ENCODE assay signal across 15 cellular contexts in the genomic region with DNA sequence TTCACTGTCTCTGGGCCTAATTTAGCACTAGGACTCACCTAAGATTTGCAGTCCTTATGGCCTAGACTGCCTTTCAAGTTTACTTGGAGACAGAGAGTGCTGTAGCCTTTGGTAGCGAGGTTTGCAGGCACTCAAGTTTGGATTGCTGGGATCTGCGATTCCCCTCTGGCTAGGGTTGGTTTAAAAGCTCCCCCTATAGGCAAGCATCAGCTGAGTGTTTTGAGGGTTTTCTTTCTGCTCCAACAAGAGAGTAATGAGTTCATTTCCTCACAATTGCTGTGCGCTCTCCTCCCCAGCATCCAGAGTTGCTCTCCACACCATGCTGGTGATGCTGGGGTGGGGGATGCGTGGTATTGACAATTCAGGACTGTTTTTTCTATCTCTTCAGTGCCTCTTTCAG.
DNase-seq lines count a peak whose midpoint lies in the region; ATAC-seq and TF ChIP-seq lines count a peak whose summit lies in the region.
"Had no signal": no experiment of that assay in that cellular context is flagged by ENCODE, and none has a peak within 500 bp of the region (broad histone marks: within the 10 kb centered on the region; RNA-seq: fewer than 3 reads in every experiment).

No MANE protein-coding gene starts in this region.

- TF ChIP-seq CTCF in GM23338 (conservative IDR thresholded peaks at IDR 0.05; ENCODE audit: low read depth in 2 of 2): peak; percentile 35 to 54; a peak in 3 of 4 replicates

- no peak overlapping the region for H2AFZ ChIP-seq in GM23338

- no peak overlapping the region for H3K27ac ChIP-seq in GM23338 (ENCODE audit: low read depth)

- ATAC-seq in GM23338 (peak; percentile 75), GM19023 (IDR thresholded peaks at IDR 0.05; ENCODE audit: unreplicated experiment) (no peak), GM21717 (IDR thresholded peaks at IDR 0.05; ENCODE audit: unreplicated experiment) (no peak)
- ATAC-seq: esophagus mucosa had no signal

- H3F3A ChIP-seq in GM23338 (replicated peaks; ENCODE audit: low read depth): no peaks in the 10 kb centered on the region

- H3K27me3 Mint-ChIP-seq in GM23338 (ENCODE audit: insufficient read depth, low read depth, poor library complexity): no peaks in the 10 kb centered on the region
- no peaks in the 10 kb centered on the region for H3K27me3 Mint-ChIP-seq in activated CD4-positive, alpha-beta T cell treated with anti-CD3 and anti-CD28 coated beads, Interleukin-2, amount 10 ng/mL, durations not matched to agents 7 days and 5 days
- H3K27me3 Mint-ChIP-seq: activated naive CD8-positive, alpha-beta T cell; stimulated activated naive CD8-positive, alpha-beta T cell treated with anti-CD3 and anti-CD28 coated beads, Interleukin-15, Interleukin-2, amounts not matched to agents 100 ng/mL and 50 ng/mL, for 24 hours had no signal

- POLR2A ChIA-PET in activated CD4-positive, alpha-beta T cell treated with anti-CD3 and anti-CD28 coated beads, Interleukin-2, amount 10 ng/mL, durations not matched to agents 7 days and 5 days (lab: Charles Lee): no interaction called here

- no peaks in the 10 kb centered on the region for H3K27me3 ChIP-seq in GM23338 (ENCODE audit: insufficient read depth)

- no peaks in the 10 kb centered on the region for H3K4me1 Mint-ChIP-seq in GM23338
- H3K4me1 Mint-ChIP-seq in activated CD4-positive, alpha-beta T cell treated with anti-CD3 and anti-CD28 coated beads, Interleukin-2, amount 10 ng/mL, durations not matched to agents 7 days and 5 days: no peaks in the 10 kb centered on the region

- peak; percentile 21 for DNase-seq in D341Med (ENCODE audit: low spot score)
- peak; percentile 47 for DNase-seq in GM23338 (ENCODE audit: low spot score)
- peak; percentile 59 for DNase-seq in SK-MEL-5 (ENCODE audit: low read depth, low spot score)
- DNase-seq in iPS-NIHi11 (ENCODE audit: low spot score): peak; percentile 5
- DNase-seq in mesenteric fat pad (ENCODE audit: low spot score): no peak
- DNase-seq in activated CD4-positive, alpha-beta T cell treated with anti-CD3 and anti-CD28 coated beads, Interleukin-2, amount 10 ng/mL, durations not matched to agents 7 days and 5 days: no peak
- DNase-seq: AML-193, cerebellar nuclear complex, NCI-H1048, NCI-H345 had no signal

- H3K4me1 ChIP-seq in GM23338 (ENCODE audit: insufficient read depth): no peaks in the 10 kb centered on the region

- in situ Hi-C loops in SK-MEL-5 (cut with HindIII; ENCODE audit: low pct_unique_long_range_greater_than_20kb, low sequenced_read_pairs): no loop called here

- no peaks in the 10 kb centered on the region for H4K20me1 ChIP-seq in GM23338 (replicated peaks; ENCODE audit: insufficient read depth)

- no peak overlapping the region for H3K4me2 ChIP-seq in GM23338

- H3K36me3 Mint-ChIP-seq in GM23338 (ENCODE audit: low read depth): no peaks in the 10 kb centered on the region
- no peaks in the 10 kb centered on the region for H3K36me3 Mint-ChIP-seq in activated CD4-positive, alpha-beta T cell treated with anti-CD3 and anti-CD28 coated beads, Interleukin-2, amount 10 ng/mL, durations not matched to agents 7 days and 5 days (ENCODE audit: low read depth)
- H3K36me3 Mint-ChIP-seq: activated naive CD8-positive, alpha-beta T cell had no signal

- CTCF ChIA-PET in activated CD4-positive, alpha-beta T cell treated with anti-CD3 and anti-CD28 coated beads, Interleukin-2, amount 10 ng/mL, durations not matched to agents 7 days and 5 days (lab: Charles Lee): no interaction called here

- peaks cover 2% of the 10 kb centered on the region; the same call in 1 of the 3 replicates for H3K9me3 Mint-ChIP-seq in GM23338
- no peaks in the 10 kb centered on the region for H3K9me3 Mint-ChIP-seq in activated CD4-positive, alpha-beta T cell treated with anti-CD3 and anti-CD28 coated beads, Interleukin-2, amount 10 ng/mL, durations not matched to agents 7 days and 5 days
- H3K9me3 Mint-ChIP-seq: stimulated activated naive CD8-positive, alpha-beta T cell treated with anti-CD3 and anti-CD28 coated beads, Interleukin-15, Interleukin-2, amounts not matched to agents 100 ng/mL and 50 ng/mL, for 24 hours had no signal

- no peak overlapping the region for H3K4me3 ChIP-seq in GM23338

- no peak overlapping the region for H3K27ac Mint-ChIP-seq in GM23338
- no peak overlapping the region for H3K27ac Mint-ChIP-seq in activated CD4-positive, alpha-beta T cell treated with anti-CD3 and anti-CD28 coated beads, Interleukin-2, amount 10 ng/mL, durations not matched to agents 7 days and 5 days
- H3K27ac Mint-ChIP-seq: activated naive CD8-positive, alpha-beta T cell; stimulated activated naive CD8-positive, alpha-beta T cell treated with anti-CD3 and anti-CD28 coated beads, Interleukin-15, Interleukin-2, amounts not matched to agents 100 ng/mL and 50 ng/mL, for 24 hours had no signal

- no peaks in the 10 kb centered on the region for H3K36me3 ChIP-seq in GM23338 (ENCODE audit: insufficient read depth)

- no peaks in the 10 kb centered on the region for H3K79me2 ChIP-seq in GM23338 (replicated peaks; ENCODE audit: insufficient read depth)

- no peak overlapping the region for H3K4me3 Mint-ChIP-seq in GM23338
- H3K4me3 Mint-ChIP-seq in activated CD4-positive, alpha-beta T cell treated with anti-CD3 and anti-CD28 coated beads, Interleukin-2, amount 10 ng/mL, durations not matched to agents 7 days and 5 days: no peak overlapping the region
- H3K4me3 Mint-ChIP-seq: activated naive CD8-positive, alpha-beta T cell; stimulated activated naive CD8-positive, alpha-beta T cell treated with anti-CD3 and anti-CD28 coated beads, Interleukin-15, Interleukin-2, amounts not matched to agents 100 ng/mL and 50 ng/mL, for 24 hours had no signal

- H3K9me2 ChIP-seq in GM23338 (ENCODE audit: insufficient read depth): no peaks in the 10 kb centered on the region

TF ChIP-seq in GM23338, 12 proteins besides CTCF, POLR2A, EP300 and RAD21:
- TF ChIP-seq ZNF331 (CRISPR knock-in tag; IDR thresholded peaks at IDR 0.05; ENCODE audit: low read depth) (no peak), CREB1 (CRISPR knock-in tag; IDR thresholded peaks at IDR 0.05; ENCODE audit: low read depth) (no peak), STAT1 (IDR thresholded peaks at IDR 0.05; ENCODE audit: unreplicated experiment) (no peak), POLR2AphosphoS5 (IDR thresholded peaks at IDR 0.05; ENCODE audit: low read depth) (no peak)
- TF ChIP-seq, protein P1, sequence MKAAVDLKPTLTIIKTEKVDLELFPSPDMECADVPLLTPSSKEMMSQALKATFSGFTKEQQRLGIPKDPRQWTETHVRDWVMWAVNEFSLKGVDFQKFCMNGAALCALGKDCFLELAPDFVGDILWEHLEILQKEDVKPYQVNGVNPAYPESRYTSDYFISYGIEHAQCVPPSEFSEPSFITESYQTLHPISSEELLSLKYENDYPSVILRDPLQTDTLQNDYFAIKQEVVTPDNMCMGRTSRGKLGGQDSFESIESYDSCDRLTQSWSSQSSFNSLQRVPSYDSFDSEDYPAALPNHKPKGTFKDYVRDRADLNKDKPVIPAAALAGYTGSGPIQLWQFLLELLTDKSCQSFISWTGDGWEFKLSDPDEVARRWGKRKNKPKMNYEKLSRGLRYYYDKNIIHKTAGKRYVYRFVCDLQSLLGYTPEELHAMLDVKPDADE (IDR thresholded peaks at IDR 0.05): no peak

Comparison
In these comparisons a context has a peak if more than half of its experiments do, and no peak if none do; other contexts are left out.
1. DNase-seq: peak in D341Med (single experiment), GM23338 (single experiment), SK-MEL-5 (single experiment) and iPS-NIHi11 (single experiment); none in mesenteric fat pad (single experiment) and activated CD4-positive, alpha-beta T cell treated with anti-CD3 and anti-CD28 coated beads, Interleukin-2, amount 10 ng/mL, durations not matched to agents 7 days and 5 days (single experiment).